10 cellular contexts compared by ENCODE assay signal in genomic region chr7:102532127-102532526, GRCh38. TPM values are rescaled to one million over a fixed set of nuclear protein-coding genes. Genes with fewer than 3 reads are reported as not detected.
"Had no signal": no experiment of that assay in that cellular context is flagged by ENCODE, and none has a peak within 500 bp of the region (broad histone marks: within the 10 kb centered on the region; RNA-seq: fewer than 3 reads in every experiment).

No MANE protein-coding gene starts in this region.

RNA-seq across cellular contexts. Expression of gene SPDYE2, which starts 18.9 kb away (rescaled TPM):
- total RNA-seq: activated naive CD4-positive, alpha-beta T cell treated with anti-CD3 and anti-CD28 coated beads for 36 hours; activated naive CD4-positive, alpha-beta T cell treated with anti-CD3 and anti-CD28 coated beads, Interleukin-2, amount 50 U/mL, for 72 hours; activated T-cell treated with anti-CD3 and anti-CD28 coated beads, Interleukin-2, amount 50 U/mL, for 72 hours; activated T-helper 2 cell treated with anti-CD3 and anti-CD28 coated beads, Interferon-gamma antibody, Interleukin-2, Interleukin-4, amounts not matched to agents 10 μg/mL and 5 μg/mL and 100 μg/mL, durations not matched to agents 14 hours and 24 hours and 36 hours; astrocyte; body of pancreas; breast epithelium; MCF 10A; Peyer's patch; Right ventricle myocardium superior had no signal
